1 cellular context compared by ENCODE assay signal in genomic region chr11:82901165-82901938, GRCh38.
TF ChIP-seq lines count a peak whose summit lies in the region.

A gene with protein sequence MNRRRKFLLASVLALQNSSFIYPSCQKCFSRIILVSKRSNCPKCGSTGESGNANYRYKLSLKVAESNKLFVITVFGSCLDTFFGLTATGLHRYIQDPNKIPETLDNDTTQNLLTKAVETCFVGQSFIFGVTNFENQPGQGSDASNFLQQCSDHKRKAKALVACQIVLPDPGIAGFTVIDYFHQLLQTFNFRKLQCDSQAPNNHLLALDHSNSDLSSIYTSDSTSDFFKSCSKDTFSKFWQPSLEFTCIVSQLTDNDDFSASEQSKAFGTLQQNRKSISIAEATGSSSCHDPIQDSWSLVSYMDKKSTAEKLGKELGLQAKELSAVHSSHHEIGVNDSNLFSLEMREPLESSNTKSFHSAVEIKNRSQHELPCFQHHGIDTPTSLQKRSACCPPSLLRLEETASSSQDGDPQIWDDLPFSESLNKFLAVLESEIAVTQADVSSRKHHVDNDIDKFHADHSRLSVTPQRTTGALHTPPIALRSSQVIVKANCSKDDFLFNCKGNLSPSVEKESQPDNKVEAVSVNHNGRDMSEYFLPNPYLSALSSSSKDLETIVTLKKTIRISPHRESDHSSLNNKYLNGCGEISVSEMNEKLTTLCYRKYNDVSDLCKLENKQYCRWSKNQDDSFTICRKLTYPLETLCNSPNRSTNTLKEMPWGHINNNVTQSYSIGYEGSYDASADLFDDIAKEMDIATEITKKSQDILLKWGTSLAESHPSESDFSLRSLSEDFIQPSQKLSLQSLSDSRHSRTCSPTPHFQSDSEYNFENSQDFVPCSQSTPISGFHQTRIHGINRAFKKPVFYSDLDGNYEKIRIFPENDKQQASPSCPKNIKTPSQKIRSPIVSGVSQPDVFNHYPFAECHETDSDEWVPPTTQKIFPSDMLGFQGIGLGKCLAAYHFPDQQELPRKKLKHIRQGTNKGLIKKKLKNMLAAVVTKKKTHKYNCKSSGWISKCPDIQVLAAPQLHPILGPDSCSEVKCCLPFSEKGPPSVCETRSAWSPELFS (plus strand): TSS chr11:82901736. CDS start chr11:82914739, 13,003 bp downstream.

TF ChIP-seq in HepG2, 621 proteins besides CTCF, POLR2A, EP300 and RAD21 (continued from another document):
- TF ChIP-seq, protein P1, sequence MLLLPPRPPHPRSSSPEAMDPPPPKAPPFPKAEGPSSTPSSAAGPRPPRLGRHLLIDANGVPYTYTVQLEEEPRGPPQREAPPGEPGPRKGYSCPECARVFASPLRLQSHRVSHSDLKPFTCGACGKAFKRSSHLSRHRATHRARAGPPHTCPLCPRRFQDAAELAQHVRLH (CRISPR knock-in tag; IDR thresholded peaks at IDR 0.05; ENCODE audit: borderline replicate concordance, low read depth) = no peak
- no peak; the same call in 1 of the 2 replicates for TF ChIP-seq ZNF232 (CRISPR knock-in tag; IDR thresholded peaks at IDR 0.05; ENCODE audit: borderline replicate concordance)
